Comparison of ENCODE assay signal across 13 cellular contexts in the genomic region with DNA sequence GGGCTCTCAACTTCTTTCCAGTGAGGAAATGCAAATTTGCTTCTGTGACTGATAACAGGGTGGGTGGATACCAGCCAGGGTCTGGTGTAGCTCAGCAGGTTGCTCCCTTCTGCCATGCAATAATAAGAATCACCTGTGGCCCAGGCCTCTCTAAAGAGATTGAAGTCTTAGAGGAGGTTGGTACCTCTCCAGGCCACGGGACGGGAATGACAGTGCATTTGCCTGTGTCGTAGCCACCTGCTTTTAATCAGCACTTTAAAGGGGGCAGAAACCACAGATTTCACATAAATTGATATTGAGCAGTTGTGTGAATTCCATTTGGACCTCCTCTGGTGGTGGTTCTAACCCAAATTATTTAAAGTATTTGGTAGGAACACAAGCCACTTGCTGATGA.
A peak's percentile ranks its signal among the peaks of the same experiment; 100 is the strongest.
DNase-seq lines count a peak whose midpoint lies in the region; ATAC-seq, FAIRE-seq and TF ChIP-seq lines count a peak whose summit lies in the region.
"Had no signal": no experiment of that assay in that cellular context is flagged by ENCODE, and none has a peak within 500 bp of the region (broad histone marks: within the 10 kb centered on the region; RNA-seq: fewer than 3 reads in every experiment).

No MANE protein-coding gene starts in this region.

- TF ChIP-seq RAD21 in HCT116 (IDR thresholded peaks at IDR 0.05; ENCODE audit: low read depth) (no peak), SK-N-SH (IDR thresholded peaks at IDR 0.05; ENCODE audit: low read length) (0 out of 2 replicates have a peak, but pooled peaks have one; percentile 0)

- WGBS in SK-N-SH (ENCODE audit: low lambda C conversion rate), result 6% methylated on average over 3 of the region's 3 CpGs
- 90 to 94% (median 91%) methylated on average over 3 of the region's 3 CpGs for WGBS in small intestine, 3 donors

- H3K27me3 ChIP-seq in HCT116 (ENCODE audit: insufficient read depth, low read length) (no peaks in the 10 kb centered on the region), SK-N-SH (ENCODE audit: insufficient read depth) (no peaks in the 10 kb centered on the region), small intestine (ENCODE audit: control insufficient read depth in 2 of 2, insufficient read depth in 2 of 2, low read length in 2 of 2) (no peaks in the 10 kb centered on the region)

- TF ChIP-seq POLR2A in HCT116 (IDR thresholded peaks at IDR 0.05; ENCODE audit: borderline replicate concordance, extremely low read depth, insufficient read depth, insufficient read length), result no peak

- H3F3A ChIP-seq in SK-N-SH (replicated peaks; ENCODE audit: insufficient read depth), result peaks cover 52% of the 10 kb centered on the region

- H3K4me2 ChIP-seq in HCT116 (ENCODE audit: low read length), result peak overlapping the region; percentile 82
- peak overlapping the region; percentile 63 for H3K4me2 ChIP-seq in SK-N-SH

- DNase-seq in HCT116 (ENCODE audit: low read depth, low spot score), result no peak
- no peak for DNase-seq in SK-N-SH
- peak; percentile 91 for DNase-seq in fibroblast of peridontal ligament (ENCODE audit: extremely low read depth)
- DNase-seq in small intestine, result peak; percentile 15
- DNase-seq: activated T-cell treated with anti-CD3 and anti-CD28 coated beads, Interleukin-2, amount 50 U/mL, for 72 hours; hypothalamus; naive thymus-derived CD4-positive, alpha-beta T cell; NCI-H1436 treated with DMSO at 0.1 percent for 48 hours; stimulated activated CD4-positive, alpha-beta T cell treated with anti-CD3 and anti-CD28 coated beads, Interleukin-12 subunit alpha, Interleukin-12 subunit beta, amount 100 ng/mL, for 4 hours had no signal

- RAD21 ChIA-PET in HCT116 (lab: Charles Lee; ENCODE audit: low non-redundant PET in 1 of 2, low total read pairs in 2 of 2, uncharacterized antibody in 2 of 2, unreplicated experiment in 2 of 2), result no interaction called here

- TF ChIP-seq CTCF in HCT116 (IDR thresholded peaks at IDR 0.05 in 2 of 3, conservative IDR thresholded peaks at IDR 0.05 in 1 of 3; ENCODE audit: borderline replicate concordance in 1 of 3, insufficient read depth in 1 of 3, low read depth in 2 of 3, low read length in 2 of 3), result no peak
- no peak for TF ChIP-seq CTCF in SK-N-SH (IDR thresholded peaks at IDR 0.05)

- H3K36me3 ChIP-seq in HCT116 (ENCODE audit: control insufficient read depth in 1 of 2, insufficient read depth in 2 of 2, low read length in 2 of 2) (no peaks in the 10 kb centered on the region), SK-N-SH (replicated peaks in 1 of 2; ENCODE audit: control insufficient read depth in 1 of 2, insufficient read depth in 2 of 2, low read length in 1 of 2) (peaks cover 6 to 39% of the 10 kb centered on the region in 2 experiments), small intestine (ENCODE audit: control insufficient read depth in 2 of 2, insufficient read depth in 2 of 2, low read length in 2 of 2) (no peaks in the 10 kb centered on the region)

- peak overlapping the region; percentile 7 for H2AFZ ChIP-seq in HCT116 (ENCODE audit: low read depth, low read length, poor library complexity, severe bottlenecking)
- H2AFZ ChIP-seq in SK-N-SH (ENCODE audit: low read depth), result no peak overlapping the region

- H3K9me3 ChIP-seq in HCT116 (ENCODE audit: control insufficient read depth in 1 of 2, insufficient read depth in 1 of 2, low read depth in 1 of 2, low read length in 2 of 2) (peaks cover 0 to 15% of the 10 kb centered on the region in 2 experiments; a peak in 1 of 4 replicates), SK-N-SH (peaks cover 9% of the 10 kb centered on the region; the same call in 1 of the 2 replicates), small intestine (ENCODE audit: control insufficient read depth, low read depth) (no peaks in the 10 kb centered on the region)

- peak; percentile 86 to 98 for TF ChIP-seq EP300 in SK-N-SH (IDR thresholded peaks at IDR 0.05; ENCODE audit: borderline replicate concordance in 1 of 2, low read depth in 1 of 2, low read length in 1 of 2)

- H3K79me2 ChIP-seq in HCT116 (ENCODE audit: insufficient read depth, low read length) (no peaks in the 10 kb centered on the region), SK-N-SH (ENCODE audit: insufficient read depth) (peaks cover 95% of the 10 kb centered on the region)

- H4K20me1 ChIP-seq in HCT116 (ENCODE audit: insufficient read depth) (no peaks in the 10 kb centered on the region), SK-N-SH (ENCODE audit: insufficient read depth) (no peaks in the 10 kb centered on the region)

- peak overlapping the region; percentile 61; the same call in 1 of the 2 replicates for H3K27ac ChIP-seq in HCT116 (ENCODE audit: low read depth, low read length)
- peak overlapping the region; percentile 56 to 81; a peak in 3 of 4 replicates for H3K27ac ChIP-seq in SK-N-SH (ENCODE audit: low read depth in 2 of 2, low read length in 1 of 2)
- H3K27ac ChIP-seq in small intestine (ENCODE audit: low read depth in 1 of 2, low read length in 1 of 2), result no peak overlapping the region

- intact Hi-C loops in HCT116 (cut with micrococcal nuclease), result no loop called here

- H3K4me3 ChIP-seq in HCT116 (replicated peaks in 1 of 2; ENCODE audit: low read depth in 1 of 2, low read length in 2 of 2) (peak overlapping the region in 1 of 2 experiments; percentile 50; a peak in 2 of 4 replicates), SK-N-SH (ENCODE audit: low read depth in 2 of 2, low read length in 1 of 2) (no peak overlapping the region), small intestine (ENCODE audit: low read depth in 1 of 2, low read length in 2 of 2) (no peak overlapping the region)

- POLR2A ChIA-PET in HCT116 (lab: Charles Lee) (interaction anchor here (0.6 kb wide), 1 partner anchor 10 kb away, joined by 4 read pairs; no protein-coding TSS in a partner anchor), SK-N-SH (lab: Yijun Ruan, JAX) (no interaction called here)

- peak; percentile 13; the same call in 1 of the 2 replicates for ATAC-seq in HCT116
- ATAC-seq in GM21737 (IDR thresholded peaks at IDR 0.05; ENCODE audit: unreplicated experiment), result no peak
- no peak for ATAC-seq in GM21381 (IDR thresholded peaks at IDR 0.05; ENCODE audit: unreplicated experiment)
- ATAC-seq in HG02885 (IDR thresholded peaks at IDR 0.05; ENCODE audit: poor library complexity, unreplicated experiment), result no peak
- ATAC-seq: activated T-cell treated with anti-CD3 and anti-CD28 coated beads, Interleukin-2, amount 50 U/mL, for 72 hours; naive thymus-derived CD4-positive, alpha-beta T cell; stimulated activated memory B cell treated with anti-CD40 and anti-IgM and Interleukin-4, amounts not matched to agents 10 μg/mL and 1 μg/mL and 100 μg/mL, for 72 hours had no signal

- H3K4me1 ChIP-seq in HCT116 (ENCODE audit: control insufficient read depth in 1 of 2, insufficient read depth in 2 of 2, low read length in 2 of 2) (peaks cover 50 to 51% of the 10 kb centered on the region in 2 experiments), SK-N-SH (ENCODE audit: control insufficient read depth in 1 of 2, insufficient read depth in 2 of 2, low read depth in 1 of 2, low read length in 1 of 2) (peaks cover 14 to 31% of the 10 kb centered on the region in 2 experiments; a peak in 3 of 4 replicates), small intestine (ENCODE audit: control insufficient read depth in 2 of 2, insufficient read depth in 1 of 2, low read depth in 1 of 2, low read length in 1 of 2) (peaks cover 5 to 13% of the 10 kb centered on the region in 2 donors)

- CTCF ChIA-PET in HCT116 (lab: Charles Lee), result interaction anchor here (2.8 kb wide), 1 partner anchor 18 kb away, joined by 12 read pairs; no protein-coding TSS in a partner anchor
- CTCF ChIA-PET in SK-N-SH (lab: Yijun Ruan, JAX), result interaction anchor here (0.7 to 0.9 kb wide), 2 partner anchors 14 to 42 kb away, joined by 3 read pairs; no protein-coding TSS in a partner anchor

- H3K9ac ChIP-seq in HCT116 (ENCODE audit: low read length), result peak overlapping the region; percentile 41
- peak overlapping the region; percentile 42; the same call in 1 of the 2 replicates for H3K9ac ChIP-seq in SK-N-SH

- FAIRE-seq in small intestine (lab: Jason Lieb, UNC), result no peak

- no TSS peak for BruUV-seq in HCT116 (replicated peaks; lab: Mats Ljungman, UMichigan)

- no peaks in the 10 kb centered on the region for H3K9me2 ChIP-seq in HCT116 (ENCODE audit: insufficient read depth)
- H3K9me2 ChIP-seq in SK-N-SH, result no peaks in the 10 kb centered on the region

TF ChIP-seq in HCT116, 20 proteins besides CTCF, POLR2A, EP300 and RAD21 (continues in another document):
- TF ChIP-seq CEBPB (IDR thresholded peaks at IDR 0.05; ENCODE audit: low read depth) (no peak), SRF (IDR thresholded peaks at IDR 0.05; ENCODE audit: low read depth) (no peak), TCF7L2 (IDR thresholded peaks at IDR 0.05; ENCODE audit: borderline replicate concordance, extremely low read depth, insufficient read depth, insufficient read length) (no peak), EGR1 (IDR thresholded peaks at IDR 0.05; ENCODE audit: low read depth) (no peak), YY1 (IDR thresholded peaks at IDR 0.05; ENCODE audit: extremely low read depth, insufficient replicate concordance, low read depth, low read length) (no peak), SP1 (IDR thresholded peaks at IDR 0.05; ENCODE audit: low read depth) (no peak), FOSL1 (IDR thresholded peaks at IDR 0.05; ENCODE audit: low read depth) (no peak), CBX3 (IDR thresholded peaks at IDR 0.05; ENCODE audit: low read depth) (no peak)
- TF ChIP-seq, protein P1, sequence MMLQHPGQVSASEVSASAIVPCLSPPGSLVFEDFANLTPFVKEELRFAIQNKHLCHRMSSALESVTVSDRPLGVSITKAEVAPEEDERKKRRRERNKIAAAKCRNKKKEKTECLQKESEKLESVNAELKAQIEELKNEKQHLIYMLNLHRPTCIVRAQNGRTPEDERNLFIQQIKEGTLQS (IDR thresholded peaks at IDR 0.05), result no peak

TF ChIP-seq in SK-N-SH, 30 proteins besides CTCF, POLR2A, EP300 and RAD21 (continues in another document):
- TF ChIP-seq GATA2 (CRISPR knock-in tag; IDR thresholded peaks at IDR 0.05) (no peak), MEF2A (IDR thresholded peaks at IDR 0.05; ENCODE audit: borderline replicate concordance, low read depth) (peak; percentile 26; the same call in 1 of the 2 replicates), JUND (IDR thresholded peaks at IDR 0.05) (peak; percentile 65), SIN3A (IDR thresholded peaks at IDR 0.05; ENCODE audit: borderline replicate concordance, low read depth, low read length) (peak; percentile 72; the same call in 1 of the 2 replicates), TEAD4 (IDR thresholded peaks at IDR 0.05; ENCODE audit: borderline replicate concordance, insufficient read depth) (peak; percentile 96), TCF12 (IDR thresholded peaks at IDR 0.05) (peak; percentile 99), FOXM1 (IDR thresholded peaks at IDR 0.05; ENCODE audit: low read depth) (peak; percentile 94)
- TF ChIP-seq, protein P2, sequence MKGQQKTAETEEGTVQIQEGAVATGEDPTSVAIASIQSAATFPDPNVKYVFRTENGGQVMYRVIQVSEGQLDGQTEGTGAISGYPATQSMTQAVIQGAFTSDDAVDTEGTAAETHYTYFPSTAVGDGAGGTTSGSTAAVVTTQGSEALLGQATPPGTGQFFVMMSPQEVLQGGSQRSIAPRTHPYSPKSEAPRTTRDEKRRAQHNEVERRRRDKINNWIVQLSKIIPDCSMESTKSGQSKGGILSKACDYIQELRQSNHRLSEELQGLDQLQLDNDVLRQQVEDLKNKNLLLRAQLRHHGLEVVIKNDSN (IDR thresholded peaks at IDR 0.05; ENCODE audit: borderline replicate concordance, low read depth), result no peak

Comparison
In these comparisons a context has a peak if more than half of its experiments do, and no peak if none do; other contexts are left out.
1. DNase-seq: peak in fibroblast of peridontal ligament (single experiment) and small intestine (single experiment); none in HCT116 (single experiment) and SK-N-SH (single experiment).
2. H3K27ac ChIP-seq: peak in HCT116 (single experiment) and SK-N-SH (2 of 2); none in small intestine (0 of 2).